Comparison of ENCODE assay signal across 8 cellular contexts in the genomic region with DNA sequence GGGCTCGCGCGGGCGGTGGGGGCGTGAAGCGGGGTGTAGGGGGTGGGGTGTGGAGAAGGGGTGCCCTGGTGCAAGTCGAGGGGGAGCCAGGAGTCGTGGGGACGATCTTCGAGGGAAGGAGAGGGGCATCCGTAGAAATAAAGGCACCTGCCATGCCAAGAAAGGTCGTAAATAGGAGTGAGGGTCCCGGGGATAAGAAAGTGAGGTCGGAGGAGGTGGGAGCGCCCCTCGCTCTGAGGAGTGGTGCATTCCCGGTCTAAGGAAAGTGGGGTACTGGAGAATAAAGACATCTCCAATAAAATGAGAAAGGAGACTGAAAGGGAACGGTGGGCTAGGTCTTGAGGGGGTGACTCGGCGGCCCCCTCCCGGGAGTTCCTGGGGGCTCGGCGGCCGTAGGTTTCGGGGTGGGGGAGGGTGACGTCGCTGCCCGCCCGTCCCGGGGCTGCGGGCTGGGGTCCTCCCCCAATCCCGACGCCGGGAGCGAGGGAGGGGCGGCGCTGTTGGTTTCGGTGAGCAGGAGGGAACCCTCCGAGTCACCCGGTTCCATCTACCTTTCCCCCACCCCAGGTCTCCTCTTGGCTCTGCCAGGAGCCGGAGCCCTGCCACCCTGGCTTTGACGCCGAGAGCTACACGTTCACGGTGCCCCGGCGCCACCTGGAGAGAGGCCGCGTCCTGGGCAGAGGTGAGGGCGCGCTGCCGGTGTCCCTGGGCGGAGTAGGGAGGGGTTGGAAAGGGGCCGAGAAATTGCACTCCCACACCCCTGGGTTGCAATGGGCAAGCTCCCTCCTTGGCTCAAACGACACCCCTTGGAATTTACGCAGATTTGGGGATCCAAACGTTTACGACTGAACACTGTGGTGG. TPM values are rescaled to one million over a fixed set of nuclear protein-coding genes. Genes with fewer than 3 reads are reported as not detected.
DNase-seq lines count a peak whose midpoint lies in the region; TF ChIP-seq lines count a peak whose summit lies in the region.

No MANE protein-coding gene starts in this region.

- H3K36me3 ChIP-seq in OCI-LY3 (replicated peaks; ENCODE audit: low read depth, low read length) (no peaks in the 10 kb centered on the region), rectal smooth muscle tissue (ENCODE audit: control insufficient read depth, insufficient read depth, low read length) (no peaks in the 10 kb centered on the region)

- peaks cover 7% of the 10 kb centered on the region for H3K27me3 Mint-ChIP-seq in glutamatergic neuron (ENCODE audit: unreplicated experiment)

- peaks cover 47% of the 10 kb centered on the region for H3K4me1 ChIP-seq in OCI-LY3 (ENCODE audit: low read length)
- H3K4me1 ChIP-seq in rectal smooth muscle tissue (ENCODE audit: control insufficient read depth, insufficient read depth, low read length): no peaks in the 10 kb centered on the region

- no peaks in the 10 kb centered on the region for H3K9me3 ChIP-seq in OCI-LY3 (ENCODE audit: insufficient read depth, low read length)

- peak overlapping the region; percentile 87 for H3K4me3 Mint-ChIP-seq in glutamatergic neuron (ENCODE audit: unreplicated experiment)

- H3K4me3 ChIP-seq in OCI-LY3 (ENCODE audit: low read length) (peak overlapping the region; percentile 65), rectal smooth muscle tissue (ENCODE audit: low read length) (peak overlapping the region; percentile 70)

- H3K27me3 ChIP-seq in OCI-LY3 (ENCODE audit: low read depth, low read length) (no peaks in the 10 kb centered on the region), rectal smooth muscle tissue (ENCODE audit: control insufficient read depth, insufficient read depth, low read length) (peaks cover 2% of the 10 kb centered on the region)

- no peaks in the 10 kb centered on the region for H3K36me3 Mint-ChIP-seq in glutamatergic neuron (ENCODE audit: unreplicated experiment)

- DNase-seq in DMS 273 (lab: John Stamatoyannopoulos, UW; ENCODE audit: unreplicated experiment): peak; percentile 34
- DNase-seq in DMS 273 treated with DMSO at 0.1 percent for 48 hours (lab: John Stamatoyannopoulos, UW): no peak
- peak; percentile 21 for DNase-seq in glutamatergic neuron
- no peak for DNase-seq in UCSD-AML1 (lab: John Stamatoyannopoulos, UW; ENCODE audit: unreplicated experiment)
- no peak for DNase-seq in RKO (ENCODE audit: low spot score)
- DNase-seq in NK-92 (lab: John Stamatoyannopoulos, UW; ENCODE audit: unreplicated experiment): no peak

- H3K27ac Mint-ChIP-seq in glutamatergic neuron (ENCODE audit: unreplicated experiment): no peak overlapping the region

- no peaks in the 10 kb centered on the region for H3K9me3 Mint-ChIP-seq in glutamatergic neuron (ENCODE audit: unreplicated experiment)

- peak overlapping the region; percentile 55 for H2AFZ ChIP-seq in OCI-LY3 (ENCODE audit: low read depth, low read length)

- peaks cover 2% of the 10 kb centered on the region for H3K4me1 Mint-ChIP-seq in glutamatergic neuron (ENCODE audit: low read depth, unreplicated experiment)

- peak overlapping the region; percentile 63 for H3K4me2 ChIP-seq in OCI-LY3 (ENCODE audit: low read length)

- TF ChIP-seq CTCF in OCI-LY3 (IDR thresholded peaks at IDR 0.05; ENCODE audit: low read depth, low read length) (peak; percentile 49), glutamatergic neuron (IDR thresholded peaks at IDR 0.05; ENCODE audit: partially characterized antibody, unreplicated experiment) (no peak)

- no peaks in the 10 kb centered on the region for H3K79me2 ChIP-seq in OCI-LY3 (ENCODE audit: low read length)

- H4K20me1 ChIP-seq in OCI-LY3 (ENCODE audit: insufficient read depth, low read length): no peaks in the 10 kb centered on the region

- peak overlapping the region; percentile 65 for H3K27ac ChIP-seq in OCI-LY3 (ENCODE audit: low read length)
- no peak overlapping the region for H3K27ac ChIP-seq in rectal smooth muscle tissue (ENCODE audit: low read depth, low read length)

- H3K9ac ChIP-seq in OCI-LY3 (ENCODE audit: low read length) (peak overlapping the region; percentile 52), rectal smooth muscle tissue (ENCODE audit: low read length) (peak overlapping the region; percentile 21)

RNA-seq across cellular contexts. Expression of gene CDH1, which starts 0.9 kb away (rescaled TPM):
- total RNA-seq in glutamatergic neuron (ENCODE audit: unreplicated experiment): 1.9 TPM

Comparison
In these comparisons a context has a peak if more than half of its experiments do, and no peak if none do; other contexts are left out.
1. DNase-seq: peak in DMS 273 (single experiment) and glutamatergic neuron (single experiment); none in DMS 273 treated with DMSO at 0.1 percent for 48 hours (single experiment), UCSD-AML1 (single experiment), RKO (single experiment) and NK-92 (single experiment).